In the genomic region with DNA sequence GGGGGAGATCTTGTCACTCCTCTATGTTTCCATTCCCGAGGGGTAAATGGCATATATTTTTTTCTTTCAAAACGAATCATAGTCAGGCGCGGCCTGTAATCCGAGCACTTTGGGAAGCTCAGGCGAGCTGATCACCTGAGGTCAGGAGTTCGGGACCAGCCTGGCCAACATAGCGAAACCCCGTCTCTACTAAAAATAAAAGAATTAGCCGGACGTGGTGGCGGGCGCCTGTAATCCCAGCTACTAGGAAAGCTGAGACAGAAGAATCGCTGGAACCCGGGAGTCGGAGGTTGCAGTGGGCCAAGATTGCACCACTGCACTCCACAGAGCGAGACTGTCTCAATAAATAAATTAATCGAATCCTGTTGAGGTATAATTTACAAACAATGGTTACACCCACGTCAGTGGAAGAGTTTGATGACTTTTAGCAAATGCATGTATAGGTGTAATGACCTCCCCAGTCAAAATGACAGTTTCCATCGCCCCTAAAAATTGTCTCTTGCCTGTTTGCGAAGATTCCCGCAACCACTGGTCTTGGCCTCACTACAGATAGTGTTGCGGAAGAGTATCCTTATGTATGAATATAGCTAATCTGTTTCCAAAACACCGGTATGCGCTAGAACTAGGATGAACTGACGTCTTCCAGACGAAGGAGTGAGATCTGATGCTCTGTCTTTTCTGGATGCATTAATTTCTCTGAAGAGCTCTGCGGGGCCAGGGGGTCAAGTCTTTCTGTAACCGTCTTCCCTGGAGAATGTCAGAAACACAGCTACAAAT, we compare ENCODE assay signal across 8 cellular contexts. TPM values are rescaled to one million over a fixed set of nuclear protein-coding genes. Genes with fewer than 3 reads are reported as not detected.
DNase-seq lines count a peak whose midpoint lies in the region; ATAC-seq and TF ChIP-seq lines count a peak whose summit lies in the region.

No MANE protein-coding gene starts in this region.

- H3K4me1 ChIP-seq in BLaER1: peaks cover 20% of the 10 kb centered on the region

- H3K27me3 ChIP-seq in BLaER1 (no peaks in the 10 kb centered on the region), MG63 (no peaks in the 10 kb centered on the region)

- DNase-seq in MG63: no peak
- no peak for DNase-seq in coronary artery (ENCODE audit: low spot score)
- DNase-seq in natural killer cell treated with Interleukin-12 subunit alpha and Interleukin-12 subunit beta and Interleukin-15 and Interleukin-18, amount 100 ng/mL, for 72 hours (ENCODE audit: low spot score): no peak
- DNase-seq in NOMO-1 (lab: John Stamatoyannopoulos, UW; ENCODE audit: unreplicated experiment in 2 of 2): no peak
- DNase-seq in stimulated activated CD4-positive, alpha-beta T cell treated with anti-CD3 and anti-CD28 coated beads, Interleukin-2, amount 100 ng/mL, for 24 hours: no peak

- H3K9me3 ChIP-seq in BLaER1: no peaks in the 10 kb centered on the region
- no peaks in the 10 kb centered on the region for H3K9me3 ChIP-seq in MG63

- H3K4me3 ChIP-seq in BLaER1: peak overlapping the region; percentile 82
- peak overlapping the region; percentile 99 for H3K4me3 ChIP-seq in MG63
- H3K4me3 ChIP-seq in coronary artery: peak overlapping the region; percentile 82

- H3K4me2 ChIP-seq in BLaER1: peak overlapping the region; percentile 84

- H3K27ac ChIP-seq in BLaER1 (peak overlapping the region; percentile 57), coronary artery (peak overlapping the region; percentile 82 to 91)

- H3K4me3 Mint-ChIP-seq in natural killer cell treated with Interleukin-12 subunit alpha and Interleukin-12 subunit beta and Interleukin-15 and Interleukin-18, amount 100 ng/mL, for 72 hours: peak overlapping the region; percentile 88

- peaks cover 6 to 20% of the 10 kb centered on the region in 2 donors for H3K27me3 Mint-ChIP-seq in natural killer cell treated with Interleukin-12 subunit alpha and Interleukin-12 subunit beta and Interleukin-15 and Interleukin-18, amount 100 ng/mL, for 72 hours

- no peaks in the 10 kb centered on the region for H3K9me3 Mint-ChIP-seq in natural killer cell treated with Interleukin-12 subunit alpha and Interleukin-12 subunit beta and Interleukin-15 and Interleukin-18, amount 100 ng/mL, for 72 hours

- no peak for TF ChIP-seq CTCF in coronary artery (IDR thresholded peaks at IDR 0.05)

- peaks cover 26% of the 10 kb centered on the region for H3K36me3 ChIP-seq in BLaER1
- peaks cover 28% of the 10 kb centered on the region for H3K36me3 ChIP-seq in MG63

- H4K20me1 ChIP-seq in BLaER1: peaks cover 4% of the 10 kb centered on the region; the same call in 1 of the 2 replicates

- no peak for ATAC-seq in natural killer cell treated with Interleukin-12 subunit alpha and Interleukin-12 subunit beta and Interleukin-15 and Interleukin-18, amount 100 ng/mL, for 72 hours
- ATAC-seq in GM18909 (IDR thresholded peaks at IDR 0.05; ENCODE audit: poor library complexity, unreplicated experiment): no peak
- no peak for ATAC-seq in HG02798 (IDR thresholded peaks at IDR 0.05; ENCODE audit: poor library complexity, unreplicated experiment)

- peak overlapping the region; percentile 78 to 88 for H3K27ac Mint-ChIP-seq in natural killer cell treated with Interleukin-12 subunit alpha and Interleukin-12 subunit beta and Interleukin-15 and Interleukin-18, amount 100 ng/mL, for 72 hours

- peaks cover 5% of the 10 kb centered on the region for H3K36me3 Mint-ChIP-seq in natural killer cell treated with Interleukin-12 subunit alpha and Interleukin-12 subunit beta and Interleukin-15 and Interleukin-18, amount 100 ng/mL, for 72 hours

- H3K9ac ChIP-seq in BLaER1: peak overlapping the region; percentile 79

- H3K4me1 Mint-ChIP-seq in natural killer cell treated with Interleukin-12 subunit alpha and Interleukin-12 subunit beta and Interleukin-15 and Interleukin-18, amount 100 ng/mL, for 72 hours (ENCODE audit: low read depth in 2 of 2): peaks cover 14% of the 10 kb centered on the region in 2 donors

RNA-seq across cellular contexts. Expression of a gene that starts 0.9 kb away (rescaled TPM):
- 15.1 TPM in 2 replicates for total RNA-seq in MG63 (2014; rRNA removed; shearing (Covaris generic); ENCODE audit: low replicate concordance)
- total RNA-seq in natural killer cell treated with Interleukin-12 subunit alpha and Interleukin-12 subunit beta and Interleukin-15 and Interleukin-18, amount 100 ng/mL, for 72 hours: 100 to 1,000 TPM in 1 of 2 donors, 10 to 100 TPM in 1; 50.8 to 107 TPM
